In the genomic region with DNA sequence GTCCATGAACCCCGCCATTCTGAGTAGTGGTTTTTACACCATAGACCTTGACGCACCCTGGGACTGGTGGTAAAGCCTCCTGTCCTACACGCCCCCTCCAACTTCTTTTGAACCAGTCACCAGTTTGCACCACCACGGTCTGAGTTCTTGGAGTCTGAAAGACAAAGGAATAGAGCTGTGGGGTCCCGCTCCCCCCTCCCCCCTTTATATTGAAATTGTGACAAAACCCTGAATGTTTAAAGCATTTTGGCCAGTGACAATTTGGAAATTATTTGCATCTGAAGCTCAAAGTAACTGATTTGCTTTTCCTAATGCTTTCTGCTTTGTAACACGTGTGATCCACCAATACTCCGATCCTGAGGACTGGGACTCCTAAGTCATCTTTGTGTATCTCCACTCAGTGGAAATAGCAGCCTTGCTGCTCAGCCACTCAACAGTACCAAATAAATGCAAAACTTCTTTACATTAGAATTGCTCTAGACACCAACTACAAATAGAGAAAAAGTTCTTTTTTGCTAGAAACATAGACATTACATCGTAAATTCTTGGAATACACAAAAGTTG, we compare ENCODE assay signal across 8 cellular contexts. TPM values are rescaled to one million over a fixed set of nuclear protein-coding genes. Genes with fewer than 3 reads are reported as not detected.
A peak's percentile ranks its signal among the peaks of the same experiment; 100 is the strongest.
DNase-seq lines count a peak whose midpoint lies in the region; ATAC-seq and TF ChIP-seq lines count a peak whose summit lies in the region.

No MANE protein-coding gene starts in this region.

- peaks cover 6% of the 10 kb centered on the region for H3K36me3 ChIP-seq in Caco-2 (ENCODE audit: control insufficient read depth, insufficient read depth, low read length)

- CTCF ChIA-PET in Caco-2 (lab: Charles Lee) = interaction anchor here (0.6 to 1.1 kb wide), 4 partner anchors 9 to 376 kb away, joined by 3 to 11 read pairs (median 3); no protein-coding TSS in a partner anchor

- H3K4me3 ChIP-seq in Caco-2 (ENCODE audit: low read depth, low read length) (peak overlapping the region; percentile 48), HL-60 (replicated peaks; ENCODE audit: insufficient read depth, low read length) (peak overlapping the region; percentile 82)

- no peaks in the 10 kb centered on the region for H3K9me3 ChIP-seq in Caco-2

- TF ChIP-seq CTCF in Caco-2 (IDR thresholded peaks at IDR 0.05; ENCODE audit: insufficient read depth in 1 of 2, low read depth in 1 of 2, low read length in 1 of 2, severe bottlenecking in 1 of 2, unreplicated experiment in 1 of 2) = no peak
- no peak for TF ChIP-seq CTCF in HL-60 (IDR thresholded peaks at IDR 0.05; ENCODE audit: insufficient read depth, low read length)

- no peak for DNase-seq in Caco-2
- DNase-seq in HL-60 (ENCODE audit: low read depth in 1 of 2, low spot score in 1 of 2) = no peak
- DNase-seq in activated naive CD4-positive, alpha-beta T cell treated with anti-CD3 and anti-CD28 coated beads, Interleukin-2, amount 50 U/mL, for 72 hours (ENCODE audit: low spot score in 2 of 2) = no peak
- DNase-seq in iPS-NIHi7 (ENCODE audit: extremely low spot score) = peak; percentile 35
- no peak for DNase-seq in stimulated activated naive CD8-positive, alpha-beta T cell treated with anti-CD3 and anti-CD28 coated beads, Interleukin-15, amount 100 ng/mL, for 72 hours
- no peak for DNase-seq in G401 (ENCODE audit: low spot score)
- DNase-seq in COLO668 (lab: John Stamatoyannopoulos, UW; ENCODE audit: unreplicated experiment) = no peak

- peaks cover 41% of the 10 kb centered on the region for H3K4me1 Mint-ChIP-seq in Caco-2 (ENCODE audit: low read depth, unreplicated experiment)
- peaks cover 55% of the 10 kb centered on the region for H3K4me1 Mint-ChIP-seq in stimulated activated naive CD8-positive, alpha-beta T cell treated with anti-CD3 and anti-CD28 coated beads, Interleukin-15, amount 100 ng/mL, for 72 hours

- POLR2A ChIA-PET in Caco-2 (lab: Charles Lee) = interaction anchor here (0.5 to 2.4 kb wide), 96 partner anchors 8 to 1749 kb away, joined by 3 to 46 read pairs (median 4); a partner anchor contains a TSS

- peaks cover 50% of the 10 kb centered on the region for H3K36me3 Mint-ChIP-seq in Caco-2 (ENCODE audit: insufficient read depth, unreplicated experiment)
- H3K36me3 Mint-ChIP-seq in activated naive CD4-positive, alpha-beta T cell treated with anti-CD3 and anti-CD28 coated beads, Interleukin-2, amount 50 U/mL, for 72 hours = peaks cover 43 to 44% of the 10 kb centered on the region in 2 donors

- in situ Hi-C loops in G401 (cut with HindIII; ENCODE audit: low sequenced_read_pairs) = no loop called here

- H3K27me3 ChIP-seq in Caco-2 (replicated peaks; ENCODE audit: control insufficient read depth, insufficient read depth, low read length) (no peaks in the 10 kb centered on the region), HL-60 (ENCODE audit: insufficient read depth, poor library complexity, severe bottlenecking) (no peaks in the 10 kb centered on the region)

- intact Hi-C loops in Caco-2 (cut with micrococcal nuclease; ENCODE audit: unreplicated experiment) = loop anchor here (1.0 to 5.0 kb wide), 3 partner anchors 26 to 375 kb away; a partner anchor contains a TSS

- H3K27me3 Mint-ChIP-seq in Caco-2 (ENCODE audit: insufficient read depth, unreplicated experiment) = peaks cover 3% of the 10 kb centered on the region
- H3K27me3 Mint-ChIP-seq in stimulated activated naive CD8-positive, alpha-beta T cell treated with anti-CD3 and anti-CD28 coated beads, Interleukin-15, amount 100 ng/mL, for 72 hours = no peaks in the 10 kb centered on the region

- peaks cover 22% of the 10 kb centered on the region for H3K4me1 ChIP-seq in Caco-2

- TSS peak; percentile 41 for BruUV-seq in Caco-2 (replicated peaks; lab: Mats Ljungman, UMichigan)

- no peaks in the 10 kb centered on the region for H3K9me3 Mint-ChIP-seq in Caco-2 (ENCODE audit: unreplicated experiment)
- no peaks in the 10 kb centered on the region for H3K9me3 Mint-ChIP-seq in activated naive CD4-positive, alpha-beta T cell treated with anti-CD3 and anti-CD28 coated beads, Interleukin-2, amount 50 U/mL, for 72 hours
- H3K9me3 Mint-ChIP-seq in stimulated activated naive CD8-positive, alpha-beta T cell treated with anti-CD3 and anti-CD28 coated beads, Interleukin-15, amount 100 ng/mL, for 72 hours = no peaks in the 10 kb centered on the region

- peak overlapping the region; percentile 99 for H3K27ac ChIP-seq in HL-60 (replicated peaks)

- ATAC-seq in activated naive CD4-positive, alpha-beta T cell treated with anti-CD3 and anti-CD28 coated beads, Interleukin-2, amount 50 U/mL, for 72 hours = peak; percentile 1 to 10
- peak; percentile 34 for ATAC-seq in stimulated activated naive CD8-positive, alpha-beta T cell treated with anti-CD3 and anti-CD28 coated beads, Interleukin-15, amount 100 ng/mL, for 72 hours
- ATAC-seq in GM19463 (IDR thresholded peaks at IDR 0.05; ENCODE audit: unreplicated experiment) = no peak

- H3K27ac Mint-ChIP-seq in Caco-2 (ENCODE audit: unreplicated experiment) = peak overlapping the region; percentile 100
- peak overlapping the region; percentile 98 to 100 for H3K27ac Mint-ChIP-seq in activated naive CD4-positive, alpha-beta T cell treated with anti-CD3 and anti-CD28 coated beads, Interleukin-2, amount 50 U/mL, for 72 hours
- H3K27ac Mint-ChIP-seq in stimulated activated naive CD8-positive, alpha-beta T cell treated with anti-CD3 and anti-CD28 coated beads, Interleukin-15, amount 100 ng/mL, for 72 hours = peak overlapping the region; percentile 100

- H3K4me3 Mint-ChIP-seq in Caco-2 (ENCODE audit: unreplicated experiment) = peak overlapping the region; percentile 99
- H3K4me3 Mint-ChIP-seq in stimulated activated naive CD8-positive, alpha-beta T cell treated with anti-CD3 and anti-CD28 coated beads, Interleukin-15, amount 100 ng/mL, for 72 hours = peak overlapping the region; percentile 96 to 97

RNA-seq across cellular contexts. Expression of a gene that starts 0.8 kb away (rescaled TPM):
- 224 and 233 TPM in 2 replicates for total RNA-seq in Caco-2 (2022)
- total RNA-seq in activated naive CD4-positive, alpha-beta T cell treated with anti-CD3 and anti-CD28 coated beads, Interleukin-2, amount 50 U/mL, for 72 hours = 100 to 1,000 TPM; 236 to 294 TPM
- 183 and 238 TPM in 2 replicates for total RNA-seq in G401 (2014; rRNA removed; shearing (Covaris generic))

RNA-seq across cellular contexts. Expression of a gene that starts 26.1 kb away (rescaled TPM):
- total RNA-seq in Caco-2 (2022) = 21.3 and 24.2 TPM in 2 replicates
- 10 to 100 TPM; 23.8 to 25.4 TPM for total RNA-seq in activated naive CD4-positive, alpha-beta T cell treated with anti-CD3 and anti-CD28 coated beads, Interleukin-2, amount 50 U/mL, for 72 hours
- total RNA-seq in G401 (2014; rRNA removed; shearing (Covaris generic)) = 18.8 and 22.2 TPM in 2 replicates
